ENCODE assay signal across 17 cellular contexts in genomic region chr10:114343623-114344306, GRCh38.
A peak's percentile ranks its signal among the peaks of the same experiment; 100 is the strongest.
DNase-seq lines count a peak whose midpoint lies in the region; TF ChIP-seq lines count a peak whose summit lies in the region.
"Had no signal": no experiment of that assay in that cellular context is flagged by ENCODE, and none has a peak within 500 bp of the region (broad histone marks: within the 10 kb centered on the region; RNA-seq: fewer than 3 reads in every experiment).

No MANE protein-coding gene starts in this region.

- DNase-seq in DMS153 (lab: John Stamatoyannopoulos, UW), result peak; percentile 81
- DNase-seq in NCI-H345 treated with DMSO at 0.1 percent for 48 hours (lab: John Stamatoyannopoulos, UW; ENCODE audit: unreplicated experiment), result peak; percentile 58
- DNase-seq in dermis blood vessel endothelial cell, result peak; percentile 50
- DNase-seq in SKM-1 treated with dmso at 0.1 percent for 144 hours (lab: John Stamatoyannopoulos, UW; ENCODE audit: unreplicated experiment), result no peak
- DNase-seq in ecto neural progenitor cell (ENCODE audit: low spot score), result no peak
- no peak for DNase-seq in HEK293T (ENCODE audit: extremely low spot score)
- DNase-seq in NCI-H524 treated with DMSO at 0.1 percent for 48 hours (lab: John Stamatoyannopoulos, UW), result no peak
- DNase-seq: activated CD8-positive, alpha-beta memory T cell treated with anti-CD3 and anti-CD28 coated beads, Interleukin-2, amount 50 U/mL, for 48 hours; cortex of kidney; H7; NCI-H2107; PC-9; T-cell had no signal

- no peaks in the 10 kb centered on the region for H3K9me3 ChIP-seq in parathyroid adenoma (ENCODE audit: control insufficient read depth, low read length)
- H3K9me3 ChIP-seq: neutrophil had no signal

- H3K79me2 ChIP-seq in parathyroid adenoma, result peaks cover 53% of the 10 kb centered on the region

- peaks cover 64% of the 10 kb centered on the region for H3K4me1 ChIP-seq in parathyroid adenoma

- CTCF ChIA-PET in HEK293T (lab: Yijun Ruan, JAX), result interaction anchor here (1.0 to 1.4 kb wide), 2 partner anchors 39 to 72 kb away, joined by 3 read pairs; no protein-coding TSS in a partner anchor

- H3K4me2 ChIP-seq in parathyroid adenoma (ENCODE audit: low read length), result peak overlapping the region; percentile 19
- H3K4me2 ChIP-seq: KMS-11, PC-9 had no signal

- H3K4me3 ChIP-seq in parathyroid adenoma (ENCODE audit: low read depth, low read length), result no peak overlapping the region
- H3K4me3 ChIP-seq: PC-9, skin epidermis had no signal

- no peaks in the 10 kb centered on the region for H3K36me3 ChIP-seq in parathyroid adenoma (ENCODE audit: control insufficient read depth, insufficient read depth, low read length)
- H3K36me3 ChIP-seq: neutrophil had no signal

- peak overlapping the region; percentile 74 for H3K27ac ChIP-seq in parathyroid adenoma
- H3K27ac ChIP-seq: KMS-11, neutrophil, PC-9 had no signal

- no peak overlapping the region for H3K9ac ChIP-seq in parathyroid adenoma
- H3K9ac ChIP-seq: KMS-11 had no signal

- no peaks in the 10 kb centered on the region for H3K27me3 ChIP-seq in parathyroid adenoma (ENCODE audit: control insufficient read depth, insufficient read depth, low read length)
- H3K27me3 ChIP-seq: neutrophil had no signal

- no peak for TF ChIP-seq CTCF in parathyroid adenoma (IDR thresholded peaks at IDR 0.05)

- no peak overlapping the region for H2AFZ ChIP-seq in parathyroid adenoma
- H2AFZ ChIP-seq: PC-9 had no signal

- POLR2A ChIA-PET in HEK293T (lab: Yijun Ruan, JAX), result no interaction called here

TF ChIP-seq in HEK293T, 16 proteins besides CTCF, POLR2A, EP300 and RAD21:
- TF ChIP-seq FOXK2 (IDR thresholded peaks at IDR 0.05) (no peak), ARNT (IDR thresholded peaks at IDR 0.05) (no peak), FOXA1 (IDR thresholded peaks at IDR 0.05) (no peak), FOXM1 (IDR thresholded peaks at IDR 0.05; ENCODE audit: borderline replicate concordance) (no peak), CTBP1 (IDR thresholded peaks at IDR 0.05; ENCODE audit: borderline replicate concordance) (no peak), LEF1 (IDR thresholded peaks at IDR 0.05; ENCODE audit: borderline replicate concordance) (no peak), ELF4 (IDR thresholded peaks at IDR 0.05) (no peak), L3MBTL2 (conservative IDR thresholded peaks at IDR 0.05) (no peak), SUZ12 (IDR thresholded peaks at IDR 0.05) (no peak), TARDBP (IDR thresholded peaks at IDR 0.05) (no peak), ZNF384 (IDR thresholded peaks at IDR 0.05) (no peak), NFRKB (IDR thresholded peaks at IDR 0.05) (no peak), SP1 (IDR thresholded peaks at IDR 0.05) (no peak), BHLHE40 (IDR thresholded peaks at IDR 0.05; ENCODE audit: borderline replicate concordance) (no peak), PKNOX1 (IDR thresholded peaks at IDR 0.05) (no peak), HDGF (IDR thresholded peaks at IDR 0.05; ENCODE audit: borderline replicate concordance) (no peak)

Comparison
In these comparisons a context has a peak if more than half of its experiments do, and no peak if none do; other contexts are left out.
1. DNase-seq: peak in DMS153 (single experiment), NCI-H345 treated with DMSO at 0.1 percent for 48 hours (single experiment) and dermis blood vessel endothelial cell (single experiment); none in SKM-1 treated with dmso at 0.1 percent for 144 hours (single experiment), ecto neural progenitor cell (single experiment), HEK293T (single experiment) and NCI-H524 treated with DMSO at 0.1 percent for 48 hours (single experiment).